Comparison of ENCODE assay signal across 13 cellular contexts in genomic region chr1:54549181-54549924, GRCh38. TPM values are rescaled to one million over a fixed set of nuclear protein-coding genes. Genes with fewer than 3 reads are reported as not detected.
A peak's percentile ranks its signal among the peaks of the same experiment; 100 is the strongest.
DNase-seq lines count a peak whose midpoint lies in the region; ATAC-seq and TF ChIP-seq lines count a peak whose summit lies in the region.
"Had no signal": no experiment of that assay in that cellular context is flagged by ENCODE, and none has a peak within 500 bp of the region (broad histone marks: within the 10 kb centered on the region; RNA-seq: fewer than 3 reads in every experiment).

No MANE protein-coding gene starts in this region.

- H3K4me3 ChIP-seq in psoas muscle: peak overlapping the region; percentile 63

- no peak overlapping the region for H3K27ac Mint-ChIP-seq in nephron progenitor cell

- peak overlapping the region; percentile 90 for H3K27ac ChIP-seq in psoas muscle

- peak; percentile 10 for ATAC-seq in Right ventricle myocardium superior (ENCODE audit: poor library complexity)
- no peak for ATAC-seq in Right ventricle myocardium inferior
- peak; percentile 5 for ATAC-seq in left ventricle myocardium superior
- ATAC-seq in psoas muscle: no peak

- H3K27me3 ChIP-seq in psoas muscle (ENCODE audit: insufficient read depth in 3 of 3, low read length in 2 of 3): no peaks in the 10 kb centered on the region

- WGBS in psoas muscle, 3 donors: 18 to 39% (median 30%) methylated on average over 13 of the region's 13 CpGs

- DNase-seq in Right ventricle myocardium superior: peak; percentile 64
- no peak for DNase-seq in Right ventricle myocardium inferior (ENCODE audit: missing footprints)
- DNase-seq in left ventricle myocardium superior: peak; percentile 63
- peak in 1 of 2 donors; percentile 59 for DNase-seq in psoas muscle
- DNase-seq in Kasumi-1 (lab: John Stamatoyannopoulos, UW): no peak
- DNase-seq in nephron progenitor cell: no peak
- DNase-seq in SK-N-DZ (ENCODE audit: low spot score): no peak
- no peak for DNase-seq in erythroblast (lab: John Stamatoyannopoulos, UW)
- DNase-seq: Caco-2, MV-4-11, NCI-H345, OCI-M1, small intestine had no signal

- H3K4me1 ChIP-seq in psoas muscle: peaks cover 45% of the 10 kb centered on the region
- H3K4me1 ChIP-seq: Caco-2 had no signal

- H3K9me3 ChIP-seq in psoas muscle: no peaks in the 10 kb centered on the region
- H3K9me3 ChIP-seq: Caco-2 had no signal

- no peaks in the 10 kb centered on the region for H3K36me3 Mint-ChIP-seq in nephron progenitor cell (ENCODE audit: low read depth)

- intact Hi-C loops in Right ventricle myocardium superior (cut with DNase I) (loop anchor here (5.0 kb wide), 1 partner anchor 33 kb away; no protein-coding TSS in a partner anchor), Right ventricle myocardium inferior (cut with DNase I) (loop anchor here (5.0 kb wide), 1 partner anchor 168 kb away; the partner anchor contains the start of gene TTC4), left ventricle myocardium superior (cut with micrococcal nuclease) (no loop called here), psoas muscle (cut with DNase I) (loop anchor here (5.0 kb wide), 1 partner anchor 33 kb away; no protein-coding TSS in a partner anchor)

- TF ChIP-seq CTCF in psoas muscle (IDR thresholded peaks at IDR 0.05): no peak
- TF ChIP-seq CTCF in nephron progenitor cell (IDR thresholded peaks at IDR 0.05): no peak

- peaks cover 32% of the 10 kb centered on the region for H3K4me1 Mint-ChIP-seq in nephron progenitor cell

- no peak for TF ChIP-seq POLR2A in erythroblast (IDR thresholded peaks at IDR 0.05; ENCODE audit: low read length)

- peaks cover under 1% of the 10 kb centered on the region for H3K9me3 Mint-ChIP-seq in nephron progenitor cell

- no peaks in the 10 kb centered on the region for H3K36me3 ChIP-seq in psoas muscle (ENCODE audit: insufficient read depth in 1 of 2, low read depth in 1 of 2)

- no peak overlapping the region for H3K4me3 Mint-ChIP-seq in nephron progenitor cell

- peaks cover 4% of the 10 kb centered on the region for H3K27me3 Mint-ChIP-seq in nephron progenitor cell (ENCODE audit: low read depth, poor library complexity)

RNA-seq across cellular contexts. Expression of gene ACOT11, which starts 1.3 kb away (rescaled TPM):
- total RNA-seq in Right ventricle myocardium superior (38.5 TPM), Right ventricle myocardium inferior (43.4 TPM), left ventricle myocardium superior (48.9 TPM), psoas muscle (10 to 100 TPM in 1 of 4 donors, 1 to 10 TPM in 3; 2.4 to 13.9 (median 5.0) TPM)
- 1 to 10 TPM in 1 of 3 donors, under 1 TPM in 2; 0.82 to 2.3 (median 0.93) TPM for polyA plus RNA-seq in psoas muscle
- polyA plus RNA-seq in SK-N-DZ (2014; cell fraction: cytosol; rRNA removed): 5.0 and 7.7 TPM in 2 replicates
- 19.0 and 21.7 TPM in 2 replicates for polyA plus RNA-seq in SK-N-DZ (2014; cell fraction: nucleus; rRNA removed)

Comparison
In these comparisons a context has a peak if more than half of its experiments do, and no peak if none do; other contexts are left out.
1. ATAC-seq: peak in Right ventricle myocardium superior (single experiment) and left ventricle myocardium superior (single experiment); none in Right ventricle myocardium inferior (single experiment) and psoas muscle (0 of 4).
2. DNase-seq: peak in Right ventricle myocardium superior (single experiment) and left ventricle myocardium superior (single experiment); none in Right ventricle myocardium inferior (single experiment), Kasumi-1 (0 of 2), nephron progenitor cell (single experiment), SK-N-DZ (single experiment) and erythroblast (0 of 2).